In genomic region chr14:21455592-21455911, GRCh38 we compare ENCODE assay signal across 8 cellular contexts.
DNase-seq lines count a peak whose midpoint lies in the region; ATAC-seq lines count a peak whose summit lies in the region.

No MANE protein-coding gene starts in this region.

- peaks cover 43% of the 10 kb centered on the region for H3K4me1 Mint-ChIP-seq in activated naive CD8-positive, alpha-beta T cell treated with anti-CD3 and anti-CD28 coated beads, Interleukin-2, amount 50 U/mL, for 24 hours
- peaks cover 43% of the 10 kb centered on the region for H3K4me1 Mint-ChIP-seq in stimulated activated naive CD8-positive, alpha-beta T cell treated with anti-CD3 and anti-CD28 coated beads, Interleukin-15, Interleukin-2, amounts not matched to agents 100 ng/mL and 50 ng/mL, for 24 hours (ENCODE audit: low read depth)

- H3K9me3 Mint-ChIP-seq in activated naive CD8-positive, alpha-beta T cell treated with anti-CD3 and anti-CD28 coated beads, Interleukin-2, amount 50 U/mL, for 24 hours: no peaks in the 10 kb centered on the region
- H3K9me3 Mint-ChIP-seq in stimulated activated naive CD8-positive, alpha-beta T cell treated with anti-CD3 and anti-CD28 coated beads, Interleukin-15, Interleukin-2, amounts not matched to agents 100 ng/mL and 50 ng/mL, for 24 hours: no peaks in the 10 kb centered on the region

- H3K4me3 ChIP-seq in iPS-18a (ENCODE audit: low read length): peak overlapping the region; percentile 98

- H3K4me3 Mint-ChIP-seq in activated naive CD8-positive, alpha-beta T cell treated with anti-CD3 and anti-CD28 coated beads, Interleukin-2, amount 50 U/mL, for 24 hours: peak overlapping the region; percentile 96
- H3K4me3 Mint-ChIP-seq in stimulated activated naive CD8-positive, alpha-beta T cell treated with anti-CD3 and anti-CD28 coated beads, Interleukin-15, Interleukin-2, amounts not matched to agents 100 ng/mL and 50 ng/mL, for 24 hours: peak overlapping the region; percentile 95

- H3K4me1 ChIP-seq in iPS-18a (ENCODE audit: control insufficient read depth, low read depth, low read length): peaks cover 8% of the 10 kb centered on the region

- H3K27ac Mint-ChIP-seq in activated naive CD8-positive, alpha-beta T cell treated with anti-CD3 and anti-CD28 coated beads, Interleukin-2, amount 50 U/mL, for 24 hours: peak overlapping the region; percentile 98
- peak overlapping the region; percentile 89 for H3K27ac Mint-ChIP-seq in stimulated activated naive CD8-positive, alpha-beta T cell treated with anti-CD3 and anti-CD28 coated beads, Interleukin-15, Interleukin-2, amounts not matched to agents 100 ng/mL and 50 ng/mL, for 24 hours

- no peaks in the 10 kb centered on the region for H3K9me3 ChIP-seq in iPS-18a (ENCODE audit: control insufficient read depth, low read depth, low read length)

- H3K27me3 Mint-ChIP-seq in activated naive CD8-positive, alpha-beta T cell treated with anti-CD3 and anti-CD28 coated beads, Interleukin-2, amount 50 U/mL, for 24 hours: no peaks in the 10 kb centered on the region
- no peaks in the 10 kb centered on the region for H3K27me3 Mint-ChIP-seq in stimulated activated naive CD8-positive, alpha-beta T cell treated with anti-CD3 and anti-CD28 coated beads, Interleukin-15, Interleukin-2, amounts not matched to agents 100 ng/mL and 50 ng/mL, for 24 hours

- peak overlapping the region; percentile 88 for H3K27ac ChIP-seq in iPS-18a (ENCODE audit: low read length)

- H3K36me3 ChIP-seq in iPS-18a (ENCODE audit: control insufficient read depth, low read depth, low read length): peaks cover 11% of the 10 kb centered on the region

- H3K27me3 ChIP-seq in iPS-18a (ENCODE audit: control insufficient read depth, insufficient read depth, low read length): no peaks in the 10 kb centered on the region

- peak overlapping the region; percentile 95 for H3K9ac ChIP-seq in iPS-18a (ENCODE audit: low read length)

- ATAC-seq in HG03064 (IDR thresholded peaks at IDR 0.05; ENCODE audit: low read depth, unreplicated experiment): peak; percentile 24
- ATAC-seq in activated naive CD8-positive, alpha-beta T cell treated with anti-CD3 and anti-CD28 coated beads, Interleukin-2, amount 50 U/mL, for 24 hours: peak; percentile 13

- H3K36me3 Mint-ChIP-seq in activated naive CD8-positive, alpha-beta T cell treated with anti-CD3 and anti-CD28 coated beads, Interleukin-2, amount 50 U/mL, for 24 hours (ENCODE audit: low read depth): peaks cover 21% of the 10 kb centered on the region
- H3K36me3 Mint-ChIP-seq in stimulated activated naive CD8-positive, alpha-beta T cell treated with anti-CD3 and anti-CD28 coated beads, Interleukin-15, Interleukin-2, amounts not matched to agents 100 ng/mL and 50 ng/mL, for 24 hours (ENCODE audit: low read depth): peaks cover 37% of the 10 kb centered on the region

- DNase-seq in DMS 273 (lab: John Stamatoyannopoulos, UW; ENCODE audit: unreplicated experiment) (peak; percentile 75), DMS 273 treated with DMSO at 0.1 percent for 48 hours (lab: John Stamatoyannopoulos, UW) (no peak), cerebellar nuclear complex (lab: John Stamatoyannopoulos, UW) (no peak), 8988T (no peak)
- no peak for DNase-seq in activated naive CD8-positive, alpha-beta T cell treated with anti-CD3 and anti-CD28 coated beads, Interleukin-2, amount 50 U/mL, for 24 hours
